In the genomic region with DNA sequence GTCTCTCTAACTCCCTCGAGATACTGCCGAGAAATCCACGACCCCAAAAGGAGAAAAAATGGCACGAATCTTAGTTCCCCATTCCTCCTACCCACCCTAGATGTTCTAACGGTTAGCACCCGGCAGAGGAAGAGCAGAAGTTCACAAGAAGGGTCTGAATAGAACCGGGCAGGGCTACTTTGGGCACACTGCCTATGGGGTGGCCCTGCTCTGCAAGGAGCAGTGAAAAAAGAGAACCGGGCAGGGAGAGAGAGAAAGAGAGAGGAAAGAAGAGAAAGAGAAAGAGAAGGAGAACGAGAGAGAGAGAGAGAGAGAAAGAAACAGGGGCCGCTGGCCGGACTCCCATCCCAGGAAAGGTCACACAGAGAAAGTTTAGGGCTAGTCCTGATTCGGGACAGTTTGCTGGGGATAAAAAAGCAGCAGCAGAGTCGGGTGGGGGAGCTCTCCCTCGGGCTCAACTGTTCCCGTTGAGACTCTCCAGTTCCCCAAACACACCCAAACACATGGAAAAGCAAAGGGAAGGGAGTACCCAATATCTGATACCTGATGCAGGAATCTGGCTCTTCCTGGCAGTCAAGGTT, we compare ENCODE assay signal across 6 cellular contexts. TPM values are rescaled to one million over a fixed set of nuclear protein-coding genes. Genes with fewer than 3 reads are reported as not detected.
DNase-seq lines count a peak whose midpoint lies in the region; ATAC-seq and TF ChIP-seq lines count a peak whose summit lies in the region.

No MANE protein-coding gene starts in this region.

- peak overlapping the region; percentile 76 to 96 (median 92) for H3K4me3 Mint-ChIP-seq in IgD-negative memory B cell
- peak overlapping the region; percentile 90 to 99 (median 94) for H3K4me3 Mint-ChIP-seq in naive thymus-derived CD8-positive, alpha-beta T cell

- H3K4me1 Mint-ChIP-seq in IgD-negative memory B cell: peaks cover 12 to 24% (median 13%) of the 10 kb centered on the region in 3 donors
- H3K4me1 Mint-ChIP-seq in naive thymus-derived CD8-positive, alpha-beta T cell: peaks cover 11 to 34% (median 26%) of the 10 kb centered on the region in 4 donors

- POLR2A ChIA-PET in naive thymus-derived CD8-positive, alpha-beta T cell (lab: Charles Lee): interaction anchor here (1.0 to 1.9 kb wide), 2 partner anchors 16 to 59 kb away, joined by 3 to 6 read pairs; a partner anchor contains a TSS

- H3K27me3 Mint-ChIP-seq in IgD-negative memory B cell: no peaks in the 10 kb centered on the region
- no peaks in the 10 kb centered on the region for H3K27me3 Mint-ChIP-seq in naive thymus-derived CD8-positive, alpha-beta T cell

- H3K27ac Mint-ChIP-seq in IgD-negative memory B cell: peak overlapping the region; percentile 87 to 99 (median 97)
- H3K27ac Mint-ChIP-seq in naive thymus-derived CD8-positive, alpha-beta T cell: peak overlapping the region; percentile 97 to 100 (median 99)

- no peaks in the 10 kb centered on the region for H3K9me3 Mint-ChIP-seq in IgD-negative memory B cell
- no peaks in the 10 kb centered on the region for H3K9me3 Mint-ChIP-seq in naive thymus-derived CD8-positive, alpha-beta T cell

- H3K36me3 Mint-ChIP-seq in IgD-negative memory B cell: peaks cover 4% of the 10 kb centered on the region
- H3K36me3 Mint-ChIP-seq in naive thymus-derived CD8-positive, alpha-beta T cell: peaks cover 0 to 16% (median 0%) of the 10 kb centered on the region in 3 donors

- peak; percentile 17 for DNase-seq in astrocyte of the hippocampus (ENCODE audit: low read depth, low spot score)
- no peak for DNase-seq in naive thymus-derived CD8-positive, alpha-beta T cell

- ATAC-seq in naive thymus-derived CD8-positive, alpha-beta T cell: no peak
- no peak for ATAC-seq in GM18505 (IDR thresholded peaks at IDR 0.05; ENCODE audit: unreplicated experiment)
- ATAC-seq in HG02970 (IDR thresholded peaks at IDR 0.05; ENCODE audit: low FRiP score, unreplicated experiment): no peak
- no peak for ATAC-seq in activated CD4-positive, CD25-positive, alpha-beta regulatory T cell treated with anti-CD3 and anti-CD28 coated beads, Interleukin-2, amount 50 U/mL, for 24 hours

- no peak for TF ChIP-seq POLR2A in GM18505 (IDR thresholded peaks at IDR 0.05; ENCODE audit: borderline replicate concordance, extremely low read depth, insufficient read depth, insufficient read length)

RNA-seq across cellular contexts. Expression of a gene that starts 0.5 kb away (rescaled TPM):
- 17.9 TPM for polyA plus RNA-seq in IgD-negative memory B cell
- 10 to 100 TPM; 16.9 to 17.9 TPM for total RNA-seq in naive thymus-derived CD8-positive, alpha-beta T cell
- 10 to 100 TPM; 12.0 to 13.4 (median 13.0) TPM for polyA plus RNA-seq in naive thymus-derived CD8-positive, alpha-beta T cell

RNA-seq across cellular contexts. Expression of a gene that starts 0.8 kb away (rescaled TPM):
- polyA plus RNA-seq in IgD-negative memory B cell: 74.2 TPM
- 10 to 100 TPM; 47.7 to 49.4 TPM for total RNA-seq in naive thymus-derived CD8-positive, alpha-beta T cell
- 10 to 100 TPM; 75.2 to 99.6 (median 86.0) TPM for polyA plus RNA-seq in naive thymus-derived CD8-positive, alpha-beta T cell

RNA-seq across cellular contexts. Expression of a gene that starts 16.4 kb away (rescaled TPM):
- polyA plus RNA-seq in IgD-negative memory B cell: 2,145 TPM
- 100 to 1,000 TPM; 288 to 318 TPM for total RNA-seq in naive thymus-derived CD8-positive, alpha-beta T cell
- polyA plus RNA-seq in naive thymus-derived CD8-positive, alpha-beta T cell: 1,000 to 10,000 TPM; 2,876 to 3,216 (median 3,107) TPM

RNA-seq across cellular contexts. Expression of a gene that starts 21.3 kb away (rescaled TPM):
- polyA plus RNA-seq in IgD-negative memory B cell: 113 TPM
- 1 to 10 TPM; 5.3 to 9.8 TPM for total RNA-seq in naive thymus-derived CD8-positive, alpha-beta T cell
- polyA plus RNA-seq in naive thymus-derived CD8-positive, alpha-beta T cell: under 1 TPM; 0.12 to 0.20 (median 0.14) TPM

RNA-seq across cellular contexts. Expression of a gene that starts 58.7 kb away (rescaled TPM):
- polyA plus RNA-seq in IgD-negative memory B cell: 6.7 TPM
- total RNA-seq in naive thymus-derived CD8-positive, alpha-beta T cell: 10 to 100 TPM; 11.2 to 14.1 TPM
- polyA plus RNA-seq in naive thymus-derived CD8-positive, alpha-beta T cell: 10 to 100 TPM in 2 of 3 donors, 1 to 10 TPM in 1; 8.6 to 12.0 (median 11.8) TPM
